8 cellular contexts compared by ENCODE assay signal in genomic region chr17:63700528-63701441, GRCh38. TPM values are rescaled to one million over a fixed set of nuclear protein-coding genes. Genes with fewer than 3 reads are reported as not detected.
DNase-seq lines count a peak whose midpoint lies in the region; ATAC-seq and TF ChIP-seq lines count a peak whose summit lies in the region.

No MANE protein-coding gene starts in this region.

- H3K4me1 ChIP-seq in Panc1 (ENCODE audit: control insufficient read depth, insufficient read depth, low read length) (no peaks in the 10 kb centered on the region; the same call in 1 of the 2 replicates), trophoblast cell (ENCODE audit: control insufficient read depth in 1 of 2, insufficient read depth in 2 of 2, low read length in 2 of 2) (peaks cover 9 to 16% of the 10 kb centered on the region in 2 experiments)

- H3K18ac ChIP-seq in trophoblast cell (ENCODE audit: low read length): peak overlapping the region; percentile 81

- no peak overlapping the region for H3K23ac ChIP-seq in trophoblast cell (ENCODE audit: low read length)

- no peak; the same call in 1 of the 2 replicates for TF ChIP-seq CTCF in Panc1 (IDR thresholded peaks at IDR 0.05)

- H3K27me3 ChIP-seq in Panc1 (ENCODE audit: control insufficient read depth, insufficient read depth, low read length) (no peaks in the 10 kb centered on the region), trophoblast cell (ENCODE audit: insufficient read depth, low read length) (no peaks in the 10 kb centered on the region)

- H3K14ac ChIP-seq in trophoblast cell (ENCODE audit: low read length): peak overlapping the region; percentile 86

- H2BK5ac ChIP-seq in trophoblast cell (ENCODE audit: low read depth, low read length, poor library complexity): no peak overlapping the region

- H3K4me2 ChIP-seq in trophoblast cell (ENCODE audit: low read length): peak overlapping the region; percentile 69

- peak overlapping the region; percentile 71 for H4K91ac ChIP-seq in trophoblast cell (ENCODE audit: low read depth, low read length)

- peak overlapping the region; percentile 96 for H3K27ac Mint-ChIP-seq in activated naive CD8-positive, alpha-beta T cell

- H3K9me3 ChIP-seq in Panc1 (ENCODE audit: control insufficient read depth, insufficient read depth, low read depth, low read length) (no peaks in the 10 kb centered on the region), trophoblast cell (ENCODE audit: insufficient read depth, low read depth, low read length) (no peaks in the 10 kb centered on the region)

- H3K4me3 Mint-ChIP-seq in activated naive CD8-positive, alpha-beta T cell: peak overlapping the region; percentile 92

- peak overlapping the region; percentile 54 for H2BK120ac ChIP-seq in trophoblast cell (ENCODE audit: insufficient read depth, low read length, poor library complexity)

- no TSS peak for BruUV-seq in Panc1 (replicated peaks; lab: Mats Ljungman, UMichigan)

- CTCF ChIA-PET in Panc1 (lab: Charles Lee): interaction anchor here (0.6 kb wide), 1 partner anchor 135 kb away, joined by 3 read pairs; no protein-coding TSS in a partner anchor

- H3K36me3 ChIP-seq in Panc1 (ENCODE audit: control insufficient read depth, insufficient read depth, low read length) (no peaks in the 10 kb centered on the region), trophoblast cell (ENCODE audit: control insufficient read depth in 1 of 2, insufficient read depth in 2 of 2, low read length in 2 of 2) (peaks cover 15 to 24% of the 10 kb centered on the region in 2 experiments)

- intact Hi-C loops in Panc1 (cut with micrococcal nuclease; ENCODE audit: unreplicated experiment) (no loop called here), left cardiac atrium (cut with DNase I) (no loop called here)

- H3K4me3 ChIP-seq in Panc1 (ENCODE audit: low read depth in 2 of 2, low read length in 2 of 2) (peak overlapping the region; percentile 31 to 51), trophoblast cell (ENCODE audit: low read depth, low read length) (peak overlapping the region; percentile 69)

- H4K12ac ChIP-seq in trophoblast cell (ENCODE audit: low read depth, low read length): peak overlapping the region; percentile 72

- ATAC-seq in GM19397 (IDR thresholded peaks at IDR 0.05; ENCODE audit: unreplicated experiment): peak; percentile 22
- ATAC-seq in Panc1: no peak
- peak; percentile 53 to 62 for ATAC-seq in left cardiac atrium
- ATAC-seq in HG03439 (IDR thresholded peaks at IDR 0.05; ENCODE audit: unreplicated experiment): no peak

- in situ Hi-C loops in Panc1 (cut with HindIII; ENCODE audit: low pct_unique_long_range_greater_than_20kb, low sequenced_read_pairs): no loop called here

- POLR2A ChIA-PET in Panc1 (lab: Charles Lee): no interaction called here

- H3K27me3 Mint-ChIP-seq in activated naive CD8-positive, alpha-beta T cell: no peaks in the 10 kb centered on the region

- H3K79me1 ChIP-seq in trophoblast cell (ENCODE audit: low read length): peaks cover 6% of the 10 kb centered on the region

- H3K4me1 Mint-ChIP-seq in activated naive CD8-positive, alpha-beta T cell (ENCODE audit: low read depth): peaks cover 65% of the 10 kb centered on the region

- H3K27ac ChIP-seq in Panc1 (ENCODE audit: low read length) (no peak overlapping the region), trophoblast cell (ENCODE audit: low read depth, low read length) (peak overlapping the region; percentile 5)

- no peak overlapping the region for H3K9ac ChIP-seq in trophoblast cell (ENCODE audit: low read length)

- no peak overlapping the region for H2BK12ac ChIP-seq in trophoblast cell (ENCODE audit: low read length)

- no CpG with 5 or more reads among the region's 87 CpGs for WGBS in trophoblast cell (ENCODE audit: extremely low coverage, insufficient coverage, insufficient read length)

- peak overlapping the region; percentile 67 for H2AFZ ChIP-seq in trophoblast cell (ENCODE audit: insufficient read depth, low read length, poor library complexity)

- H3K4ac ChIP-seq in trophoblast cell (ENCODE audit: low read depth, low read length): peak overlapping the region; percentile 16

- H2AK5ac ChIP-seq in trophoblast cell (ENCODE audit: low read length): peak overlapping the region; percentile 34

- peak overlapping the region; percentile 80 for H4K8ac ChIP-seq in trophoblast cell (ENCODE audit: low read depth, low read length)

- no peaks in the 10 kb centered on the region for H3K9me3 Mint-ChIP-seq in activated naive CD8-positive, alpha-beta T cell (ENCODE audit: low read depth)

- peak; percentile 48 for DNase-seq in AG08395 (ENCODE audit: low spot score)
- no peak for DNase-seq in Panc1 (ENCODE audit: low read depth, low spot score)
- DNase-seq in left cardiac atrium: peak; percentile 87
- DNase-seq in trophoblast cell: no peak
- no peak for DNase-seq in HCEC 1CT

- peaks cover 4% of the 10 kb centered on the region for H3K79me2 ChIP-seq in trophoblast cell (ENCODE audit: control insufficient read depth, insufficient read depth, low read length, poor library complexity)

- peaks cover 3% of the 10 kb centered on the region for H3K36me3 Mint-ChIP-seq in activated naive CD8-positive, alpha-beta T cell

RNA-seq across cellular contexts. Expression of gene LIMD2, which starts 0.9 kb away (rescaled TPM):
- 15.3 TPM for total RNA-seq in Panc1 (2021; ENCODE audit: unreplicated experiment)
- polyA plus RNA-seq in Panc1 (2012; ENCODE audit: insufficient read length): 27.5 TPM
- 1 to 10 TPM; 6.6 to 9.6 TPM for total RNA-seq in left cardiac atrium
- 25.4 TPM in 2 replicates for polyA plus RNA-seq in trophoblast cell (2013)

RNA-seq across cellular contexts. Expression of gene STRADA, which starts 40.8 kb away (rescaled TPM):
- total RNA-seq in Panc1 (2021; ENCODE audit: unreplicated experiment): 26.0 TPM
- polyA plus RNA-seq in Panc1 (2012; ENCODE audit: insufficient read length): 23.7 TPM
- total RNA-seq in left cardiac atrium: 10 to 100 TPM; 21.2 to 23.7 TPM
- polyA plus RNA-seq in trophoblast cell (2013): 13.0 and 13.1 TPM in 2 replicates

Comparison
In these comparisons a context has a peak if more than half of its experiments do, and no peak if none do; other contexts are left out.
1. DNase-seq: peak in AG08395 (single experiment) and left cardiac atrium (single experiment); none in Panc1 (single experiment), trophoblast cell (0 of 2) and HCEC 1CT (single experiment).
2. ATAC-seq: peak in GM19397 (single experiment) and left cardiac atrium (2 of 2); none in Panc1 (single experiment) and HG03439 (single experiment).